23 cellular contexts compared by ENCODE assay signal in genomic region chr3:149223461-149223820, GRCh38. TPM values are rescaled to one million over a fixed set of nuclear protein-coding genes. Genes with fewer than 3 reads are reported as not detected.
DNase-seq lines count a peak whose midpoint lies in the region; ATAC-seq, FAIRE-seq and TF ChIP-seq lines count a peak whose summit lies in the region.
"Had no signal": no experiment of that assay in that cellular context is flagged by ENCODE, and none has a peak within 500 bp of the region (broad histone marks: within the 10 kb centered on the region; RNA-seq: fewer than 3 reads in every experiment).

No MANE protein-coding gene starts in this region.

- H3K23ac ChIP-seq in mesenchymal stem cell (ENCODE audit: low read length in 2 of 2), result no peak overlapping the region

- no peak for TF ChIP-seq POLR2A in A549 (IDR thresholded peaks at IDR 0.05; ENCODE audit: low read length)

- FAIRE-seq in A549 (lab: Jason Lieb, UNC), result no peak
- FAIRE-seq: D721Med, G401.6, GM12892 had no signal

- H3K27me3 ChIP-seq in Loucy (ENCODE audit: insufficient read depth, low read length, poor library complexity, severe bottlenecking) (no peaks in the 10 kb centered on the region), mesenchymal stem cell (ENCODE audit: control insufficient read depth in 1 of 2, insufficient read depth in 1 of 2, low read length in 2 of 2) (no peaks in the 10 kb centered on the region)
- H3K27me3 ChIP-seq: SJCRH30 had no signal

- peak overlapping the region; percentile 53 for H3K9ac ChIP-seq in Loucy (ENCODE audit: low read depth, low read length, poor library complexity, severe bottlenecking)
- no peak overlapping the region for H3K9ac ChIP-seq in mesenchymal stem cell (ENCODE audit: low read length)

- no peak for TF ChIP-seq CTCF in A549 (IDR thresholded peaks at IDR 0.05)
- no peak for TF ChIP-seq CTCF in Loucy (conservative IDR thresholded peaks at IDR 0.05; ENCODE audit: low read length)
- TF ChIP-seq CTCF in progenitor cell of endocrine pancreas (IDR thresholded peaks at IDR 0.05; ENCODE audit: unreplicated experiment), result no peak

- CTCF ChIA-PET in A549 (lab: Yijun Ruan, JAX), result interaction anchor here (0.6 kb wide), 1 partner anchor 99 kb away, joined by 3 read pairs; no protein-coding TSS in a partner anchor

- H2BK5ac ChIP-seq in mesenchymal stem cell (ENCODE audit: low read depth, low read length, poor library complexity, severe bottlenecking), result no peak overlapping the region

- peak overlapping the region; percentile 40 to 96 for H3K18ac ChIP-seq in mesenchymal stem cell (ENCODE audit: low read depth in 1 of 2, low read length in 2 of 2)

- H3F3A ChIP-seq in Loucy (ENCODE audit: low read depth), result peaks cover 4% of the 10 kb centered on the region; the same call in 1 of the 2 replicates

- no peaks in the 10 kb centered on the region for H3K36me3 ChIP-seq in Loucy (ENCODE audit: insufficient read depth, low read length)
- H3K36me3 ChIP-seq in mesenchymal stem cell (ENCODE audit: control insufficient read depth in 1 of 2, insufficient read depth in 2 of 2, low read depth in 1 of 2, low read length in 2 of 2), result no peaks in the 10 kb centered on the region
- H3K36me3 ChIP-seq: SJCRH30 had no signal

- H3K36me3 Mint-ChIP-seq in activated naive CD8-positive, alpha-beta T cell treated with anti-CD3 and anti-CD28 coated beads, Interleukin-2, amount 10 ng/mL, durations not matched to agents 7 days and 5 days, result peaks cover 1% of the 10 kb centered on the region
- no peaks in the 10 kb centered on the region for H3K36me3 Mint-ChIP-seq in progenitor cell of endocrine pancreas (ENCODE audit: insufficient read depth)
- H3K36me3 Mint-ChIP-seq: CD4-positive, alpha-beta memory T cell had no signal

- peak overlapping the region; percentile 97 for H4K8ac ChIP-seq in mesenchymal stem cell (ENCODE audit: low read length)

- WGBS in A549 (ENCODE audit: missing lambda C conversion rate), result 82% methylated on average over 6 of the region's 6 CpGs
- 98% methylated on average over 6 of the region's 6 CpGs for WGBS in mesenchymal stem cell

- ATAC-seq in A549, result no peak
- no peak for ATAC-seq in activated naive CD8-positive, alpha-beta T cell treated with anti-CD3 and anti-CD28 coated beads, Interleukin-2, amount 10 ng/mL, durations not matched to agents 7 days and 5 days (ENCODE audit: low read depth)

- no peak for TF ChIP-seq EP300 in A549 (IDR thresholded peaks at IDR 0.05)

- DNase-seq in A549 (ENCODE audit: low read depth in 1 of 2, low spot score in 1 of 2), result no peak
- no peak for DNase-seq in activated naive CD8-positive, alpha-beta T cell treated with anti-CD3 and anti-CD28 coated beads, Interleukin-2, amount 10 ng/mL, durations not matched to agents 7 days and 5 days
- DNase-seq in mesenchymal stem cell, result no peak
- no peak for DNase-seq in progenitor cell of endocrine pancreas (ENCODE audit: low spot score, unreplicated experiment)
- no peak for DNase-seq in NCI-H2081 (lab: John Stamatoyannopoulos, UW)
- DNase-seq in NCI-H1048 (lab: John Stamatoyannopoulos, UW), result no peak
- no peak for DNase-seq in Kasumi-1 (lab: John Stamatoyannopoulos, UW)
- DNase-seq: AML-193; CD4-positive, alpha-beta memory T cell; DMS79 treated with DMSO at 0.1 percent for 48 hours; H7; Karpas-422; NCI-H1417 treated with DMSO at 0.1 percent for 48 hours; NCI-H2029; NCI-H510A; NCI-H82; RPMI8226; SJCRH30 had no signal

- no peak overlapping the region for H2BK15ac ChIP-seq in mesenchymal stem cell (ENCODE audit: low read depth, poor library complexity, severe bottlenecking)

- H4K91ac ChIP-seq in mesenchymal stem cell (ENCODE audit: low read length), result peak overlapping the region; percentile 85

- peaks cover 1% of the 10 kb centered on the region for H3K9me3 Mint-ChIP-seq in activated naive CD8-positive, alpha-beta T cell treated with anti-CD3 and anti-CD28 coated beads, Interleukin-2, amount 10 ng/mL, durations not matched to agents 7 days and 5 days
- peaks cover 3% of the 10 kb centered on the region for H3K9me3 Mint-ChIP-seq in progenitor cell of endocrine pancreas (ENCODE audit: low read depth)
- H3K9me3 Mint-ChIP-seq: CD4-positive, alpha-beta memory T cell had no signal

- H3K79me1 ChIP-seq in mesenchymal stem cell (replicated peaks; ENCODE audit: low read length, poor library complexity, severe bottlenecking), result no peaks in the 10 kb centered on the region

- H3K4ac ChIP-seq in mesenchymal stem cell (ENCODE audit: low read depth in 1 of 2, low read length in 2 of 2), result peak overlapping the region; percentile 7 to 56

- H2BK12ac ChIP-seq in mesenchymal stem cell (ENCODE audit: low read length in 2 of 2), result peak overlapping the region; percentile 46 to 97

- peak overlapping the region; percentile 72 for H3K27ac Mint-ChIP-seq in activated naive CD8-positive, alpha-beta T cell treated with anti-CD3 and anti-CD28 coated beads, Interleukin-2, amount 10 ng/mL, durations not matched to agents 7 days and 5 days
- H3K27ac Mint-ChIP-seq in progenitor cell of endocrine pancreas, result no peak overlapping the region

- peaks cover 26% of the 10 kb centered on the region for H3K4me1 Mint-ChIP-seq in activated naive CD8-positive, alpha-beta T cell treated with anti-CD3 and anti-CD28 coated beads, Interleukin-2, amount 10 ng/mL, durations not matched to agents 7 days and 5 days
- H3K4me1 Mint-ChIP-seq in progenitor cell of endocrine pancreas (ENCODE audit: low read depth), result peaks cover 28% of the 10 kb centered on the region

- no peak overlapping the region for H3K14ac ChIP-seq in mesenchymal stem cell (ENCODE audit: low read length in 2 of 2)

- peak overlapping the region; percentile 2 for H2AK5ac ChIP-seq in mesenchymal stem cell (ENCODE audit: low read length, severe bottlenecking)

- H3K9me3 ChIP-seq in A549, result no peaks in the 10 kb centered on the region
- H3K9me3 ChIP-seq in Loucy (ENCODE audit: insufficient read depth, low read depth, low read length), result no peaks in the 10 kb centered on the region
- H3K9me3 ChIP-seq in mesenchymal stem cell (ENCODE audit: control insufficient read depth, low read length), result no peaks in the 10 kb centered on the region
- H3K9me3 ChIP-seq: SJCRH30 had no signal

- POLR2A ChIA-PET in A549 (lab: Yijun Ruan, JAX), result no interaction called here
- POLR2A ChIA-PET in activated naive CD8-positive, alpha-beta T cell treated with anti-CD3 and anti-CD28 coated beads, Interleukin-2, amount 10 ng/mL, durations not matched to agents 7 days and 5 days (lab: Charles Lee), result interaction anchor here (1.3 kb wide), 1 partner anchor 94 kb away, joined by 3 read pairs; the partner anchor contains the start of gene HPS3

- H3K4me1 ChIP-seq in A549, result peaks cover 49% of the 10 kb centered on the region
- H3K4me1 ChIP-seq in Loucy (ENCODE audit: insufficient read depth, low read length, poor library complexity, severe bottlenecking), result peaks cover 28% of the 10 kb centered on the region
- H3K4me1 ChIP-seq in mesenchymal stem cell (ENCODE audit: control insufficient read depth, insufficient read depth, low read depth, low read length), result peaks cover 5% of the 10 kb centered on the region

- peak overlapping the region; percentile 9 for H2BK120ac ChIP-seq in mesenchymal stem cell (ENCODE audit: low read depth, low read length)

- H4K20me1 ChIP-seq in Loucy (ENCODE audit: insufficient read depth, low read length, poor library complexity, severe bottlenecking), result no peaks in the 10 kb centered on the region

- TF ChIP-seq RAD21 in A549 (conservative IDR thresholded peaks at IDR 0.05 in 1 of 2, IDR thresholded peaks at IDR 0.05 in 1 of 2), result no peak

- H3K4me3 Mint-ChIP-seq in activated naive CD8-positive, alpha-beta T cell treated with anti-CD3 and anti-CD28 coated beads, Interleukin-2, amount 10 ng/mL, durations not matched to agents 7 days and 5 days, result no peak overlapping the region
- H3K4me3 Mint-ChIP-seq in progenitor cell of endocrine pancreas (ENCODE audit: low read depth), result no peak overlapping the region

- peaks cover 2% of the 10 kb centered on the region for H3K27me3 Mint-ChIP-seq in activated naive CD8-positive, alpha-beta T cell treated with anti-CD3 and anti-CD28 coated beads, Interleukin-2, amount 10 ng/mL, durations not matched to agents 7 days and 5 days
- no peaks in the 10 kb centered on the region for H3K27me3 Mint-ChIP-seq in progenitor cell of endocrine pancreas
- H3K27me3 Mint-ChIP-seq: CD4-positive, alpha-beta memory T cell had no signal

- H3K4me3 ChIP-seq in A549 (no peak overlapping the region), Loucy (ENCODE audit: low read length, poor library complexity, severe bottlenecking) (peak overlapping the region; percentile 52), mesenchymal stem cell (ENCODE audit: insufficient read depth in 1 of 2, low read depth in 1 of 2, low read length in 2 of 2) (no peak overlapping the region)
- H3K4me3 ChIP-seq: SJCRH30 had no signal

- peak overlapping the region; percentile 84; the same call in 1 of the 3 replicates for H3K4me2 ChIP-seq in A549
- peak overlapping the region; percentile 72 for H3K4me2 ChIP-seq in Loucy (ENCODE audit: low read depth, low read length, poor library complexity, severe bottlenecking)
- no peak overlapping the region for H3K4me2 ChIP-seq in mesenchymal stem cell (ENCODE audit: low read length, poor library complexity, severe bottlenecking)

- no peaks in the 10 kb centered on the region for H3K9me2 ChIP-seq in Loucy (replicated peaks; ENCODE audit: low read depth, low read length)

- peak overlapping the region; percentile 65 to 81; a peak in 4 of 6 replicates for H3K27ac ChIP-seq in A549
- H3K27ac ChIP-seq in mesenchymal stem cell (ENCODE audit: low read length, poor library complexity, severe bottlenecking), result no peak overlapping the region
- H3K27ac ChIP-seq: SJCRH30 had no signal

- H3K79me2 ChIP-seq in Loucy (ENCODE audit: insufficient read depth, low read length), result no peaks in the 10 kb centered on the region

- H2AFZ ChIP-seq in Loucy (ENCODE audit: low read length), result peak overlapping the region; percentile 81
- no peak overlapping the region for H2AFZ ChIP-seq in mesenchymal stem cell (ENCODE audit: low read depth, low read length)

TF ChIP-seq in A549, 52 proteins besides CTCF, POLR2A, EP300 and RAD21 (continues in another document):
- TF ChIP-seq BHLHE40 (IDR thresholded peaks at IDR 0.05; ENCODE audit: low read depth, low read length), result no peak

RNA-seq across cellular contexts. Expression of gene CP, which starts 1.8 kb away (rescaled TPM):
- polyA plus RNA-seq in A549 (2011; rRNA removed) (42.6 and 60.3 TPM in 2 replicates), A549 (2017; fragmentation: RNase III; extraction: RNeasy Plus Mini Kit Qiagen cat#74134 plus additional on column Dnase treatment) (2.6 to 5.2 TPM (median 5.1 TPM) in 3 replicates)
- 0.75 and 1.0 TPM in 2 replicates for polyA plus RNA-seq in A549 (2012; cell fraction: cytosol; rRNA removed)
- 0.79 and 0.92 TPM in 2 replicates for polyA plus RNA-seq in A549 (2012; cell fraction: nucleus; rRNA removed)
- 25.6 and 34.4 TPM in 2 replicates for polyA minus RNA-seq in A549 (2011; rRNA and poly(A)+ RNA removed)
- not detected for total RNA-seq in activated naive CD8-positive, alpha-beta T cell treated with anti-CD3 and anti-CD28 coated beads, Interleukin-2, amount 10 ng/mL, durations not matched to agents 7 days and 5 days
- polyA plus RNA-seq in mesenchymal stem cell (2013, experiment 1 of 2), result 0.04 TPM
- polyA plus RNA-seq in mesenchymal stem cell (2013, experiment 2 of 2), result 0.15 TPM
- 0.93 and 1.0 TPM in 2 replicates for total RNA-seq in progenitor cell of endocrine pancreas
- total RNA-seq: A673; CD4-positive, alpha-beta memory T cell; SJCRH30 had no signal
